Comparison of ENCODE assay signal across 12 cellular contexts in genomic region chr2:216340280-216340631, GRCh38. TPM values are rescaled to one million over a fixed set of nuclear protein-coding genes. Genes with fewer than 3 reads are reported as not detected.
A peak's percentile ranks its signal among the peaks of the same experiment; 100 is the strongest.
DNase-seq lines count a peak whose midpoint lies in the region; ATAC-seq and TF ChIP-seq lines count a peak whose summit lies in the region.
"Had no signal": no experiment of that assay in that cellular context is flagged by ENCODE, and none has a peak within 500 bp of the region (broad histone marks: within the 10 kb centered on the region; RNA-seq: fewer than 3 reads in every experiment).

No MANE protein-coding gene starts in this region.

- H3K4me1 ChIP-seq in CD4-positive, CD25-positive, alpha-beta regulatory T cell (ENCODE audit: control insufficient read depth, insufficient read depth, low read length, poor library complexity, severe bottlenecking): no peaks in the 10 kb centered on the region
- peaks cover 10% of the 10 kb centered on the region for H3K4me1 ChIP-seq in foreskin keratinocyte

- no peak overlapping the region for H3K4me3 Mint-ChIP-seq in CD4-positive, CD25-positive, alpha-beta regulatory T cell
- no peak overlapping the region for H3K4me3 Mint-ChIP-seq in neural crest cell
- no peak overlapping the region for H3K4me3 Mint-ChIP-seq in activated CD4-positive, alpha-beta memory T cell treated with anti-CD3 and anti-CD28 coated beads for 36 hours

- no peaks in the 10 kb centered on the region for H3K9me3 ChIP-seq in CD4-positive, CD25-positive, alpha-beta regulatory T cell (ENCODE audit: control insufficient read depth in 2 of 2, low read length in 2 of 2)
- H3K9me3 ChIP-seq in SK-N-MC (ENCODE audit: low read depth, low read length): no peaks in the 10 kb centered on the region

- no peak overlapping the region for H3K27ac ChIP-seq in CD4-positive, CD25-positive, alpha-beta regulatory T cell (ENCODE audit: insufficient read depth, low read length, poor library complexity, severe bottlenecking)
- peak overlapping the region; percentile 73 for H3K27ac ChIP-seq in SK-N-MC
- H3K27ac ChIP-seq in foreskin keratinocyte: no peak overlapping the region

- H3K36me3 Mint-ChIP-seq in CD4-positive, CD25-positive, alpha-beta regulatory T cell: peaks cover 3% of the 10 kb centered on the region
- no peaks in the 10 kb centered on the region for H3K36me3 Mint-ChIP-seq in neural crest cell (ENCODE audit: low read depth)
- no peaks in the 10 kb centered on the region for H3K36me3 Mint-ChIP-seq in activated CD4-positive, alpha-beta memory T cell treated with anti-CD3 and anti-CD28 coated beads for 36 hours

- no peak overlapping the region for H3K4me3 ChIP-seq in CD4-positive, CD25-positive, alpha-beta regulatory T cell (ENCODE audit: low read depth, low read length)
- H3K4me3 ChIP-seq in SK-N-MC: peak overlapping the region; percentile 71
- H3K4me3 ChIP-seq: GM12878 had no signal

- no peak for DNase-seq in CD4-positive, CD25-positive, alpha-beta regulatory T cell
- DNase-seq in SK-N-MC (ENCODE audit: low read depth, low spot score) (no peak), foreskin keratinocyte (no peak), neural crest cell (ENCODE audit: low read depth, low spot score) (no peak), KG1 (lab: John Stamatoyannopoulos, UW) (no peak), AG08395 (ENCODE audit: low spot score) (no peak)
- no peak for DNase-seq in central memory CD4-positive, alpha-beta T cell
- DNase-seq in activated CD4-positive, alpha-beta memory T cell treated with anti-CD3 and anti-CD28 coated beads for 36 hours: no peak
- DNase-seq: activated CD4-positive, alpha-beta T cell treated with anti-CD3 and anti-CD28 coated beads for 48 hours had no signal

- CTCF ChIA-PET in activated CD4-positive, alpha-beta memory T cell treated with anti-CD3 and anti-CD28 coated beads for 36 hours (lab: Charles Lee): no interaction called here

- POLR2A ChIA-PET in activated CD4-positive, alpha-beta memory T cell treated with anti-CD3 and anti-CD28 coated beads for 36 hours (lab: Charles Lee): no interaction called here

- no peak for ATAC-seq in CD4-positive, CD25-positive, alpha-beta regulatory T cell (ENCODE audit: low read depth in 2 of 2)
- ATAC-seq in foreskin keratinocyte: peak; percentile 20
- ATAC-seq: GM12878 had no signal

- intact Hi-C loops in activated CD4-positive, alpha-beta memory T cell treated with anti-CD3 and anti-CD28 coated beads for 36 hours (cut with micrococcal nuclease): loop anchor here (10.0 kb wide), 1 partner anchor 325 kb away; the partner anchor contains the start of gene MREG

- no peaks in the 10 kb centered on the region for H3K9me3 Mint-ChIP-seq in CD4-positive, CD25-positive, alpha-beta regulatory T cell
- peaks cover 4% of the 10 kb centered on the region for H3K9me3 Mint-ChIP-seq in neural crest cell
- H3K9me3 Mint-ChIP-seq in activated CD4-positive, alpha-beta memory T cell treated with anti-CD3 and anti-CD28 coated beads for 36 hours: no peaks in the 10 kb centered on the region

- H3K36me3 ChIP-seq in CD4-positive, CD25-positive, alpha-beta regulatory T cell (ENCODE audit: control insufficient read depth, insufficient read depth, low read length): no peaks in the 10 kb centered on the region
- no peaks in the 10 kb centered on the region for H3K36me3 ChIP-seq in SK-N-MC (ENCODE audit: insufficient read depth, low read length)

- no peaks in the 10 kb centered on the region for H3K27me3 ChIP-seq in CD4-positive, CD25-positive, alpha-beta regulatory T cell (ENCODE audit: control insufficient read depth, insufficient read depth, low read length)
- no peaks in the 10 kb centered on the region for H3K27me3 ChIP-seq in foreskin keratinocyte

- TF ChIP-seq CTCF in foreskin keratinocyte (conservative IDR thresholded peaks at IDR 0.05) (no peak), neural crest cell (conservative IDR thresholded peaks at IDR 0.05) (no peak)

- peak overlapping the region; percentile 28 to 55 (median 35) for H3K27ac Mint-ChIP-seq in CD4-positive, CD25-positive, alpha-beta regulatory T cell
- H3K27ac Mint-ChIP-seq in neural crest cell (ENCODE audit: unreplicated experiment): peak overlapping the region; percentile 96
- H3K27ac Mint-ChIP-seq in activated CD4-positive, alpha-beta memory T cell treated with anti-CD3 and anti-CD28 coated beads for 36 hours: no peak overlapping the region

- peaks cover 0 to 31% (median 4%) of the 10 kb centered on the region in 4 donors for H3K4me1 Mint-ChIP-seq in CD4-positive, CD25-positive, alpha-beta regulatory T cell
- H3K4me1 Mint-ChIP-seq in neural crest cell: peaks cover 31% of the 10 kb centered on the region
- peaks cover 12% of the 10 kb centered on the region for H3K4me1 Mint-ChIP-seq in activated CD4-positive, alpha-beta memory T cell treated with anti-CD3 and anti-CD28 coated beads for 36 hours (ENCODE audit: low read depth)

- H3K9ac ChIP-seq in SK-N-MC (ENCODE audit: insufficient read length): no peak overlapping the region

- H3K27me3 Mint-ChIP-seq in CD4-positive, CD25-positive, alpha-beta regulatory T cell: peaks cover 3% of the 10 kb centered on the region
- H3K27me3 Mint-ChIP-seq in neural crest cell (ENCODE audit: low read depth): no peaks in the 10 kb centered on the region
- no peaks in the 10 kb centered on the region for H3K27me3 Mint-ChIP-seq in activated CD4-positive, alpha-beta memory T cell treated with anti-CD3 and anti-CD28 coated beads for 36 hours

RNA-seq across cellular contexts. Expression of gene MARCHF4, which starts 32.0 kb away (rescaled TPM):
- not detected for total RNA-seq in CD4-positive, CD25-positive, alpha-beta regulatory T cell
- polyA plus RNA-seq in CD4-positive, CD25-positive, alpha-beta regulatory T cell: not detected
- total RNA-seq in foreskin keratinocyte (13.2 and 16.7 TPM in 2 replicates), neural crest cell (0.86 and 1.2 TPM in 2 replicates)
- polyA plus RNA-seq in foreskin keratinocyte: 13.1 and 14.9 TPM in 2 replicates
- total RNA-seq in activated CD4-positive, alpha-beta memory T cell treated with anti-CD3 and anti-CD28 coated beads for 36 hours: not detected
- total RNA-seq: bronchial epithelial cell, GM12878, ureter had no signal
- polyA plus RNA-seq: GM12878 had no signal
